ENCODE assay signal across 8 cellular contexts in the genomic region with DNA sequence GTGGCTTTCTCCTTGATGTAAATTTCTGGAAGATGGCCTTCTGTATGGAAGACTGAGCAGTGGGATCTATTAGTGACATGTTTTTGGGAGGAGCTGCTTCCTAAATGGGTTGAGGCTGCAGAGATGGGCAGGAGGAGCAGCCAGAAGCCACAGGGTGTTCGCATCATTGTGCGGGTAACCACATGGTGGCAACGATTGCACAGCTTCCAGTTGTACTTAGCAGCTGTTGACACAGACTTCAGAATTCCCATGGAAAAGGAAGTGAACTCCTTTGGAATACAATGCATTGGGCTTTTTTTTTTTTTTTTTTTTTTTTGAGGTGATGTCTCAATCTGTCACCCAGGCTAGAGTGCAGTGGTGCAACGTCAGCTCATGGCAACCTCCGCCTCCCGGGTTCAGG.
A peak's percentile ranks its signal among the peaks of the same experiment; 100 is the strongest.
DNase-seq lines count a peak whose midpoint lies in the region; ATAC-seq and TF ChIP-seq lines count a peak whose summit lies in the region.

No MANE protein-coding gene starts in this region.

- no peak overlapping the region for H3K4me3 Mint-ChIP-seq in activated CD4-positive, alpha-beta memory T cell treated with anti-CD3 and anti-CD28 coated beads for 36 hours
- no peak overlapping the region for H3K4me3 Mint-ChIP-seq in activated CD4-positive, alpha-beta memory T cell treated with anti-CD3 and anti-CD28 coated beads, Interleukin-2, amount 10 ng/mL, durations not matched to agents 7 days and 5 days
- no peak overlapping the region for H3K4me3 Mint-ChIP-seq in stimulated activated effector memory CD8-positive, alpha-beta T cell treated with anti-CD3 and anti-CD28 coated beads, Interleukin-12 subunit alpha, Interleukin-12 subunit beta, amount 100 ng/mL, for 72 hours
- H3K4me3 Mint-ChIP-seq in CD4-positive, alpha-beta memory T cell: no peak overlapping the region

- peaks cover 39% of the 10 kb centered on the region for H3K4me1 Mint-ChIP-seq in activated CD4-positive, alpha-beta memory T cell treated with anti-CD3 and anti-CD28 coated beads for 36 hours (ENCODE audit: low read depth)
- peaks cover 23% of the 10 kb centered on the region for H3K4me1 Mint-ChIP-seq in activated CD4-positive, alpha-beta memory T cell treated with anti-CD3 and anti-CD28 coated beads, Interleukin-2, amount 10 ng/mL, durations not matched to agents 7 days and 5 days
- H3K4me1 Mint-ChIP-seq in stimulated activated effector memory CD8-positive, alpha-beta T cell treated with anti-CD3 and anti-CD28 coated beads, Interleukin-12 subunit alpha, Interleukin-12 subunit beta, amount 100 ng/mL, for 72 hours: peaks cover 48% of the 10 kb centered on the region
- H3K4me1 Mint-ChIP-seq in CD4-positive, alpha-beta memory T cell: peaks cover 9 to 23% (median 10%) of the 10 kb centered on the region in 4 donors

- CTCF ChIA-PET in activated CD4-positive, alpha-beta memory T cell treated with anti-CD3 and anti-CD28 coated beads for 36 hours (lab: Charles Lee): interaction anchor here (1.0 to 2.4 kb wide), 4 partner anchors 8 to 297 kb away, joined by 3 to 7 read pairs (median 5); partner anchors contain the start of gene NR3C1
- CTCF ChIA-PET in activated CD4-positive, alpha-beta memory T cell treated with anti-CD3 and anti-CD28 coated beads, Interleukin-2, amount 10 ng/mL, durations not matched to agents 7 days and 5 days (lab: Charles Lee): interaction anchor here (0.6 kb wide), 1 partner anchor 1065 kb away, joined by 7 read pairs; the partner anchor contains the start of genes KCTD16 and YIPF5
- CTCF ChIA-PET in Panc1 (lab: Charles Lee): interaction anchor here (0.5 to 0.7 kb wide), 2 partner anchors 9 to 695 kb away, joined by 5 to 7 read pairs; no protein-coding TSS in a partner anchor
- CTCF ChIA-PET in CD4-positive, alpha-beta memory T cell (lab: Charles Lee; ENCODE audit: partially characterized antibody): no interaction called here

- no TSS peak for BruUV-seq in Panc1 (replicated peaks; lab: Mats Ljungman, UMichigan)

- no peaks in the 10 kb centered on the region for H3K36me3 ChIP-seq in Panc1 (ENCODE audit: control insufficient read depth, insufficient read depth, low read length)
- no peaks in the 10 kb centered on the region for H3K36me3 ChIP-seq in CD4-positive, alpha-beta memory T cell (ENCODE audit: insufficient read depth, low read length)

- H3K36me3 Mint-ChIP-seq in activated CD4-positive, alpha-beta memory T cell treated with anti-CD3 and anti-CD28 coated beads for 36 hours: no peaks in the 10 kb centered on the region
- no peaks in the 10 kb centered on the region for H3K36me3 Mint-ChIP-seq in activated CD4-positive, alpha-beta memory T cell treated with anti-CD3 and anti-CD28 coated beads, Interleukin-2, amount 10 ng/mL, durations not matched to agents 7 days and 5 days (ENCODE audit: low read depth)
- peaks cover 15% of the 10 kb centered on the region for H3K36me3 Mint-ChIP-seq in stimulated activated effector memory CD8-positive, alpha-beta T cell treated with anti-CD3 and anti-CD28 coated beads, Interleukin-12 subunit alpha, Interleukin-12 subunit beta, amount 100 ng/mL, for 72 hours
- peaks cover 2 to 14% of the 10 kb centered on the region in 2 donors for H3K36me3 Mint-ChIP-seq in CD4-positive, alpha-beta memory T cell

- no peaks in the 10 kb centered on the region for H3K27me3 Mint-ChIP-seq in activated CD4-positive, alpha-beta memory T cell treated with anti-CD3 and anti-CD28 coated beads for 36 hours
- no peaks in the 10 kb centered on the region for H3K27me3 Mint-ChIP-seq in activated CD4-positive, alpha-beta memory T cell treated with anti-CD3 and anti-CD28 coated beads, Interleukin-2, amount 10 ng/mL, durations not matched to agents 7 days and 5 days
- H3K27me3 Mint-ChIP-seq in CD4-positive, alpha-beta memory T cell: no peaks in the 10 kb centered on the region

- no peak for DNase-seq in activated CD4-positive, alpha-beta memory T cell treated with anti-CD3 and anti-CD28 coated beads for 36 hours
- no peak for DNase-seq in activated CD4-positive, alpha-beta memory T cell treated with anti-CD3 and anti-CD28 coated beads, Interleukin-2, amount 10 ng/mL, durations not matched to agents 7 days and 5 days
- DNase-seq in Panc1 (ENCODE audit: low read depth, low spot score): peak; percentile 20
- peak in 1 of 2 donors; percentile 21 for DNase-seq in foreskin keratinocyte
- no peak for DNase-seq in stimulated activated effector memory CD8-positive, alpha-beta T cell treated with anti-CD3 and anti-CD28 coated beads, Interleukin-12 subunit alpha, Interleukin-12 subunit beta, amount 100 ng/mL, for 72 hours (ENCODE audit: low spot score in 2 of 2)
- no peak for DNase-seq in CD4-positive, alpha-beta memory T cell

- H3K9me3 ChIP-seq in Panc1 (ENCODE audit: control insufficient read depth, insufficient read depth, low read depth, low read length): no peaks in the 10 kb centered on the region
- H3K9me3 ChIP-seq in CD4-positive, alpha-beta memory T cell (ENCODE audit: control insufficient read depth in 1 of 2, low read length in 2 of 2): no peaks in the 10 kb centered on the region

- H3K27ac ChIP-seq in Panc1 (ENCODE audit: low read length) (no peak overlapping the region), foreskin keratinocyte (peak overlapping the region; percentile 65)
- H3K27ac ChIP-seq in CD4-positive, alpha-beta memory T cell (ENCODE audit: low read depth, low read length): no peak overlapping the region

- peak overlapping the region; percentile 58 for H3K27ac Mint-ChIP-seq in activated CD4-positive, alpha-beta memory T cell treated with anti-CD3 and anti-CD28 coated beads for 36 hours
- H3K27ac Mint-ChIP-seq in activated CD4-positive, alpha-beta memory T cell treated with anti-CD3 and anti-CD28 coated beads, Interleukin-2, amount 10 ng/mL, durations not matched to agents 7 days and 5 days: no peak overlapping the region
- peak overlapping the region; percentile 5 for H3K27ac Mint-ChIP-seq in stimulated activated effector memory CD8-positive, alpha-beta T cell treated with anti-CD3 and anti-CD28 coated beads, Interleukin-12 subunit alpha, Interleukin-12 subunit beta, amount 100 ng/mL, for 72 hours
- H3K27ac Mint-ChIP-seq in CD4-positive, alpha-beta memory T cell: peak overlapping the region in 1 of 7 donors; percentile 18

- H3K4me1 ChIP-seq in Panc1 (ENCODE audit: control insufficient read depth, insufficient read depth, low read length) (peaks cover 3% of the 10 kb centered on the region; the same call in 1 of the 2 replicates), foreskin keratinocyte (peaks cover 10% of the 10 kb centered on the region)
- H3K4me1 ChIP-seq in CD4-positive, alpha-beta memory T cell (ENCODE audit: insufficient read depth, low read length): peaks cover 8% of the 10 kb centered on the region

- intact Hi-C loops in activated CD4-positive, alpha-beta memory T cell treated with anti-CD3 and anti-CD28 coated beads for 36 hours (cut with micrococcal nuclease): no loop called here
- intact Hi-C loops in Panc1 (cut with micrococcal nuclease; ENCODE audit: unreplicated experiment): no loop called here
- intact Hi-C loops in CD4-positive, alpha-beta memory T cell (cut with micrococcal nuclease): no loop called here

- H3K9me3 Mint-ChIP-seq in activated CD4-positive, alpha-beta memory T cell treated with anti-CD3 and anti-CD28 coated beads for 36 hours: no peaks in the 10 kb centered on the region
- H3K9me3 Mint-ChIP-seq in activated CD4-positive, alpha-beta memory T cell treated with anti-CD3 and anti-CD28 coated beads, Interleukin-2, amount 10 ng/mL, durations not matched to agents 7 days and 5 days: no peaks in the 10 kb centered on the region
- H3K9me3 Mint-ChIP-seq in stimulated activated effector memory CD8-positive, alpha-beta T cell treated with anti-CD3 and anti-CD28 coated beads, Interleukin-12 subunit alpha, Interleukin-12 subunit beta, amount 100 ng/mL, for 72 hours: no peaks in the 10 kb centered on the region
- H3K9me3 Mint-ChIP-seq in CD4-positive, alpha-beta memory T cell: no peaks in the 10 kb centered on the region

- peak; percentile 33 for TF ChIP-seq CTCF in Panc1 (IDR thresholded peaks at IDR 0.05)
- TF ChIP-seq CTCF in foreskin keratinocyte (conservative IDR thresholded peaks at IDR 0.05): peak; percentile 55

- ATAC-seq in Panc1: peak; percentile 76; the same call in 1 of the 2 replicates
- ATAC-seq in foreskin keratinocyte: no peak
- no peak for ATAC-seq in stimulated activated effector memory CD8-positive, alpha-beta T cell treated with anti-CD3 and anti-CD28 coated beads, Interleukin-12 subunit alpha, Interleukin-12 subunit beta, amount 100 ng/mL, for 72 hours
- ATAC-seq in GM19328 (IDR thresholded peaks at IDR 0.05; ENCODE audit: unreplicated experiment): no peak
- ATAC-seq in GM21390 (IDR thresholded peaks at IDR 0.05; ENCODE audit: unreplicated experiment): no peak

- POLR2A ChIA-PET in activated CD4-positive, alpha-beta memory T cell treated with anti-CD3 and anti-CD28 coated beads for 36 hours (lab: Charles Lee): interaction anchor here (0.7 to 0.8 kb wide), 2 partner anchors 13 to 297 kb away, joined by 3 to 4 read pairs; partner anchors contain the start of gene NR3C1
- POLR2A ChIA-PET in activated CD4-positive, alpha-beta memory T cell treated with anti-CD3 and anti-CD28 coated beads, Interleukin-2, amount 10 ng/mL, durations not matched to agents 7 days and 5 days (lab: Charles Lee): interaction anchor here (0.9 to 1.1 kb wide), 2 partner anchors 104 to 298 kb away, joined by 3 to 4 read pairs; no protein-coding TSS in a partner anchor
- POLR2A ChIA-PET in Panc1 (lab: Charles Lee): no interaction called here
- POLR2A ChIA-PET in CD4-positive, alpha-beta memory T cell (lab: Charles Lee; ENCODE audit: partially characterized antibody): no interaction called here

- in situ Hi-C loops in Panc1 (cut with HindIII; ENCODE audit: low pct_unique_long_range_greater_than_20kb, low sequenced_read_pairs): no loop called here

- H3K4me3 ChIP-seq in Panc1 (ENCODE audit: low read depth in 2 of 2, low read length in 2 of 2): no peak overlapping the region
- no peak overlapping the region for H3K4me3 ChIP-seq in CD4-positive, alpha-beta memory T cell (ENCODE audit: low read length in 2 of 2)

- H3K27me3 ChIP-seq in Panc1 (ENCODE audit: control insufficient read depth, insufficient read depth, low read length): no peaks in the 10 kb centered on the region
- H3K27me3 ChIP-seq in foreskin keratinocyte: no peaks in the 10 kb centered on the region
- no peaks in the 10 kb centered on the region for H3K27me3 ChIP-seq in CD4-positive, alpha-beta memory T cell (ENCODE audit: insufficient read depth, low read length)

Comparison
In these comparisons a context has a peak if more than half of its experiments do, and no peak if none do; other contexts are left out.
1. POLR2A ChIA-PET loops: an anchor here in activated CD4-positive, alpha-beta memory T cell treated with anti-CD3 and anti-CD28 coated beads for 36 hours (0.7 to 0.8 kb wide) and activated CD4-positive, alpha-beta memory T cell treated with anti-CD3 and anti-CD28 coated beads, Interleukin-2, amount 10 ng/mL, durations not matched to agents 7 days and 5 days (0.9 to 1.1 kb wide); none called in Panc1 and CD4-positive, alpha-beta memory T cell.